ENCODE assay signal across 1 cellular context in genomic region chr19:43983912-43984686, GRCh38.
TF ChIP-seq lines count a peak whose summit lies in the region.

Gene ZNF155 (plus strand): TSS chr19:43984188. CDS start chr19:43988544, 4,356 bp downstream.

TF ChIP-seq in IMR-90, 13 proteins besides CTCF, POLR2A, EP300 and RAD21:
- TF ChIP-seq FOS (IDR thresholded peaks at IDR 0.05; ENCODE audit: low read depth, low read length) (no peak), MAZ (IDR thresholded peaks at IDR 0.05; ENCODE audit: borderline replicate concordance, low read depth, low read length) (peak; percentile 43; the same call in 1 of the 2 replicates), USF2 (IDR thresholded peaks at IDR 0.05; ENCODE audit: low read depth, low read length) (peak; percentile 15; the same call in 1 of the 2 replicates), RCOR1 (IDR thresholded peaks at IDR 0.05; ENCODE audit: insufficient replicate concordance, low read length) (peak; percentile 14), BHLHE40 (IDR thresholded peaks at IDR 0.05; ENCODE audit: low read depth, low read length) (no peak), SMC3 (IDR thresholded peaks at IDR 0.05; ENCODE audit: low read depth, low read length) (no peak), RFX5 (IDR thresholded peaks at IDR 0.05; ENCODE audit: low read depth, low read length) (no peak), CEBPB (IDR thresholded peaks at IDR 0.05; ENCODE audit: low read depth, low read length) (peak; percentile 82), MXI1 (IDR thresholded peaks at IDR 0.05; ENCODE audit: borderline replicate concordance, low read depth, low read length) (peak; percentile 73; the same call in 1 of the 2 replicates)
